26 cellular contexts compared by ENCODE assay signal in the genomic region with DNA sequence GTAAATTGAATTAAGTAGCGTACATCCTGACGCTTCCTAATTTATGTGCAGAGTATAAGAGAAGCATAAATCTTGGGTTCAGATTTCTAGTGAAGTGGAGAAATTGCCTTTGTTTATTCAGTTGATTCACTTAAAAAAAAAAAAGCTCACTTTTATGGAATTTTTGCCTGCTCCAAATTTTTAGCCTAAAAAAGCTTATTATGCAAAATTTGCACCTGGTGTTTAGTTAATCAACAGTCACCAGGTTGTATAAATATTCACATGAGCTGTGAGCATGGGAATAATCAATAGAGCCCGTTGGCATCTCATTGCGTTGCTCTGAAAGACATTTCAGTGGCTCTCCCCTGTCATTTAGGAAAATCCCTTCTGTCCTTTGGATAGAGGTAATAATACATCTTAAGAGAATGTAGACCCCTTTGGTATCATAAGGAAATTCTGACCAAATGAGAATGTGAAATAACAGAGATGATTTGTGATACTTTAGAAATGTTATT.
"Had no signal": no experiment of that assay in that cellular context is flagged by ENCODE, and none has a peak within 500 bp of the region (broad histone marks: within the 10 kb centered on the region; RNA-seq: fewer than 3 reads in every experiment).

No MANE protein-coding gene starts in this region.

- H3K36me3 ChIP-seq: ascending aorta had no signal

- H3K4me1 ChIP-seq: ascending aorta had no signal

- H3K27me3 ChIP-seq: ascending aorta, body of pancreas had no signal

- H3K4me3 ChIP-seq: ascending aorta, body of pancreas had no signal

- ATAC-seq: activated CD8-positive, alpha-beta T cell treated with anti-CD3 and anti-CD28 coated beads, Interleukin-2, amount 10 ng/mL, durations not matched to agents 7 days and 5 days; body of pancreas; T-helper 17 cell; WTC11 had no signal

- DNase-seq: activated CD4-positive, alpha-beta T cell treated with anti-CD3 and anti-CD28 coated beads for 48 hours; activated CD4-positive, alpha-beta T cell treated with anti-CD3 and anti-CD28 coated beads, Interleukin-2, amount 50 U/mL, for 4 hours; activated CD4-positive, CD25-positive, alpha-beta regulatory T cell treated with anti-CD3 and anti-CD28 coated beads, Interleukin-2, amount 50 U/mL, for 72 hours; activated CD8-positive, alpha-beta memory T cell treated with anti-CD3 and anti-CD28 coated beads, Interleukin-2, amount 50 U/mL, for 48 hours; activated CD8-positive, alpha-beta T cell treated with anti-CD3 and anti-CD28 coated beads, Interleukin-2, amount 10 ng/mL, durations not matched to agents 7 days and 5 days; activated effector memory CD4-positive, alpha-beta T cell treated with Interleukin-2 at 50 U/mL for 16 hours; activated naive CD4-positive, alpha-beta T cell; activated T-cell treated with anti-CD3 and anti-CD28 coated beads, Interleukin-2, amount 50 U/mL, for 1 hour; amniotic stem cell; body of pancreas; central memory CD4-positive, alpha-beta T cell; Karpas-422; NCI-H1105 treated with DMSO at 0.1 percent for 48 hours; NCI-H1436 treated with DMSO at 0.1 percent for 48 hours; NCI-H1930; NCI-H345; NCI-H510A; NCI-H526 treated with DMSO at 0.1 percent for 48 hours; NCI-H82; NK-92 treated with Interleukin-12 subunit alpha and Interleukin-12 subunit beta, amount 100 ng/mL, for 24 hours; OCI-M1; SIG-M5; T-helper 17 cell; T-helper 9 cell had no signal

- H3K27ac ChIP-seq: ascending aorta, body of pancreas had no signal

- H3K9me3 ChIP-seq: ascending aorta, body of pancreas had no signal
